ENCODE assay signal across 8 cellular contexts in the genomic region with DNA sequence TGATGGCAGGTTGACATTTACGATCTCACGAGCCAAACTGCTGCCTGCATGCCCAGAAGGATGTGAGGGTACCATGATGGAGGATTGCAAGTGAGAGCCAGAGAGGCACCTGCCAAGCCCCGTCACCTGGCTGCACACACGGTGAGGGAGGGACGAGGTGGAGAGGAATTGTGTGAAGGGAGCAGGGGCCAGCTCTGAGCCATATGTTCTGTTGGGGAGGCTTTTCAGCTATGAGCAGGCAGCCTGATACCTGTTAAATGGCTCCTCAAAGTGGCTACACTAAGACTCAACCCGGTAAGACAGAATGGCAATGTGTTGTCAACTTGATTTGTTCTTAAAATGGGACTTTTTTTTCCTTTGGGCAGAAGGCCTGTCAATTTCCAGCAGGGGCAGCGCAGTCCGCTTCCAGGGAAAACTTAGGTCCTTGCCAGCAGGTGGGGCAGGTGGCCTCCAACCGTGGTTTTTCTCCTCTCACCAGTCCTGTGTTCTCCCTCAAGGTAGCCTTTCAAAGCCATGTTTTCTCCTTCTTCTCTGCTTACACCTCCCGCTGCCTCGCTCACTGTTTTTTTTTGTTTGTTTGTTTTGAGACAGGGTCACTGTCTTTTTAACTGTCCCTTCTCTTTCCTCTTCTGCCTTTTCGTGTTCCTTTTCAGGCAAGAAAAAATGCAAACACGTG. TPM values are rescaled to one million over a fixed set of nuclear protein-coding genes. Genes with fewer than 3 reads are reported as not detected.
DNase-seq lines count a peak whose midpoint lies in the region; ATAC-seq and TF ChIP-seq lines count a peak whose summit lies in the region.

No MANE protein-coding gene starts in this region.

- WGBS in esophagus muscularis mucosa: 86% methylated on average over 13 of the region's 13 CpGs

- ATAC-seq in stimulated activated naive B cell treated with anti-CD40 and anti-IgM and Interleukin-4, amounts not matched to agents 10 μg/mL and 1 μg/mL and 100 μg/mL, for 72 hours (replicated peaks): no peak
- no peak for ATAC-seq in sciatic nerve

- no peak for TF ChIP-seq EP300 in esophagus muscularis mucosa (IDR thresholded peaks at IDR 0.05)

- H3K4me1 Mint-ChIP-seq in stimulated activated naive B cell treated with anti-CD40 and anti-IgM and Interleukin-4, amounts not matched to agents 10 μg/mL and 1 μg/mL and 100 μg/mL, for 72 hours: peaks cover 23 to 41% of the 10 kb centered on the region in 2 donors

- H3K4me3 ChIP-seq in HEK293 (ENCODE audit: low read depth, low read length) (no peak overlapping the region), esophagus muscularis mucosa (no peak overlapping the region)

- peak overlapping the region in 1 of 2 donors; percentile 29 for H3K4me3 Mint-ChIP-seq in stimulated activated naive B cell treated with anti-CD40 and anti-IgM and Interleukin-4, amounts not matched to agents 10 μg/mL and 1 μg/mL and 100 μg/mL, for 72 hours

- H3K36me3 ChIP-seq in HEK293 (ENCODE audit: control insufficient read depth in 2 of 2, insufficient read depth in 1 of 2, low read length in 2 of 2) (no peaks in the 10 kb centered on the region), esophagus muscularis mucosa (no peaks in the 10 kb centered on the region)

- H3K27me3 ChIP-seq in esophagus muscularis mucosa: no peaks in the 10 kb centered on the region

- H3K36me3 Mint-ChIP-seq in stimulated activated naive B cell treated with anti-CD40 and anti-IgM and Interleukin-4, amounts not matched to agents 10 μg/mL and 1 μg/mL and 100 μg/mL, for 72 hours: peaks cover 0 to 2% of the 10 kb centered on the region in 2 donors

- POLR2A ChIA-PET in HEK293 (lab: Yijun Ruan, JAX): no interaction called here

- no peaks in the 10 kb centered on the region for H3K4me1 ChIP-seq in HEK293 (ENCODE audit: control insufficient read depth, insufficient read depth, low read length)
- peaks cover 15 to 26% (median 21%) of the 10 kb centered on the region in 4 donors for H3K4me1 ChIP-seq in esophagus muscularis mucosa

- H3K27me3 Mint-ChIP-seq in stimulated activated naive B cell treated with anti-CD40 and anti-IgM and Interleukin-4, amounts not matched to agents 10 μg/mL and 1 μg/mL and 100 μg/mL, for 72 hours: peaks cover 0 to 4% of the 10 kb centered on the region in 2 donors

- peaks cover 4% of the 10 kb centered on the region in 2 donors for H3K9me3 Mint-ChIP-seq in stimulated activated naive B cell treated with anti-CD40 and anti-IgM and Interleukin-4, amounts not matched to agents 10 μg/mL and 1 μg/mL and 100 μg/mL, for 72 hours

- H3K9me3 ChIP-seq in HEK293 (ENCODE audit: control insufficient read depth, insufficient read depth, low read depth, low read length) (no peaks in the 10 kb centered on the region), esophagus muscularis mucosa (peaks cover 0 to 9% (median 4%) of the 10 kb centered on the region in 4 donors)

- no peak overlapping the region for H3K27ac ChIP-seq in HEK293 (ENCODE audit: extremely low read depth, low read depth, low read length)
- peak overlapping the region in 3 of 4 donors; percentile 56 to 71 (median 70) for H3K27ac ChIP-seq in esophagus muscularis mucosa (replicated peaks in 1 of 4)

- CTCF ChIA-PET in HEK293 (lab: Yijun Ruan, JAX): interaction anchor here (0.6 to 2.1 kb wide), 11 partner anchors 10 to 829 kb away, joined by 3 to 8 read pairs (median 3); no protein-coding TSS in a partner anchor

- H3K27ac Mint-ChIP-seq in stimulated activated naive B cell treated with anti-CD40 and anti-IgM and Interleukin-4, amounts not matched to agents 10 μg/mL and 1 μg/mL and 100 μg/mL, for 72 hours: peak overlapping the region; percentile 82

- intact Hi-C loops in esophagus muscularis mucosa (cut with DNase I) (no loop called here), sciatic nerve (cut with DNase I) (no loop called here)

- TF ChIP-seq CTCF in HEK293 (tag by site-specific recombination; IDR thresholded peaks at IDR 0.05) (peak; percentile 79), esophagus muscularis mucosa (IDR thresholded peaks at IDR 0.05) (no peak)

- no peak for TF ChIP-seq POLR2A in esophagus muscularis mucosa (IDR thresholded peaks at IDR 0.05; ENCODE audit: low read depth)

- DNase-seq in NCI-H82 (lab: John Stamatoyannopoulos, UW) (peak; percentile 79), esophagus muscularis mucosa (ENCODE audit: extremely low spot score) (peak; percentile 74), NCI-H446 treated with DMSO at 0.1 percent for 48 hours (lab: John Stamatoyannopoulos, UW) (no peak), mucosa of gallbladder (ENCODE audit: low spot score) (no peak), anterior cingulate cortex (lab: John Stamatoyannopoulos, UW) (no peak), sciatic nerve (ENCODE audit: low spot score) (no peak)
- no peak for DNase-seq in stimulated activated naive B cell treated with anti-CD40 and anti-IgM and Interleukin-4, amounts not matched to agents 10 μg/mL and 1 μg/mL and 100 μg/mL, for 72 hours

TF ChIP-seq in HEK293, 187 proteins besides CTCF, POLR2A, EP300 and RAD21:
- TF ChIP-seq ZNF274 (IDR thresholded peaks at IDR 0.05; ENCODE audit: low read length): no peak
- no peak for TF ChIP-seq ZNF274 (tag by site-specific recombination; IDR thresholded peaks at IDR 0.05; ENCODE audit: borderline replicate concordance)
- no peak for TF ChIP-seq ZNF426 (tag by site-specific recombination; IDR thresholded peaks at IDR 0.05)
- TF ChIP-seq ZNF600 (tag by site-specific recombination; IDR thresholded peaks at IDR 0.05): no peak
- TF ChIP-seq EGR2 (tag by site-specific recombination; IDR thresholded peaks at IDR 0.05; ENCODE audit: low read depth): no peak
- TF ChIP-seq GLIS1 (tag by site-specific recombination; IDR thresholded peaks at IDR 0.05): no peak
- no peak for TF ChIP-seq ZNF184 (tag by site-specific recombination; IDR thresholded peaks at IDR 0.05)
- TF ChIP-seq ZSCAN30 (tag by site-specific recombination; IDR thresholded peaks at IDR 0.05): no peak
- no peak for TF ChIP-seq ZNF660 (tag by site-specific recombination; IDR thresholded peaks at IDR 0.05)

RNA-seq across cellular contexts. Expression of gene ZNRF2, which starts 57.7 kb away (rescaled TPM):
- total RNA-seq in esophagus muscularis mucosa: 10 to 100 TPM; 16.9 to 23.5 (median 20.2) TPM
- 32.8 TPM for total RNA-seq in mucosa of gallbladder
- 27.8 TPM for total RNA-seq in sciatic nerve

Comparison
In these comparisons a context has a peak if more than half of its experiments do, and no peak if none do; other contexts are left out.
1. DNase-seq: peak in NCI-H82 (single experiment) and esophagus muscularis mucosa (single experiment); none in stimulated activated naive B cell treated with anti-CD40 and anti-IgM and Interleukin-4, amounts not matched to agents 10 μg/mL and 1 μg/mL and 100 μg/mL, for 72 hours (single experiment), NCI-H446 treated with DMSO at 0.1 percent for 48 hours (single experiment), mucosa of gallbladder (single experiment), anterior cingulate cortex (0 of 58) and sciatic nerve (single experiment).